22 cellular contexts compared by ENCODE assay signal in genomic region chr3:73687081-73688004, GRCh38.
DNase-seq lines count a peak whose midpoint lies in the region; ATAC-seq and TF ChIP-seq lines count a peak whose summit lies in the region.
"Had no signal": no experiment of that assay in that cellular context is flagged by ENCODE, and none has a peak within 500 bp of the region (broad histone marks: within the 10 kb centered on the region; RNA-seq: fewer than 3 reads in every experiment).

No MANE protein-coding gene starts in this region.

- H3K4me2 ChIP-seq in IMR-90 (ENCODE audit: low read depth, low read length) (peak overlapping the region; percentile 70), fibroblast of lung (ENCODE audit: extremely low read depth, insufficient read depth, low read length) (peak overlapping the region; percentile 52)

- H4K5ac ChIP-seq in IMR-90 (ENCODE audit: low read depth, low read length) = peak overlapping the region; percentile 96

- H2BK5ac ChIP-seq in IMR-90 (ENCODE audit: low read depth, low read length, poor library complexity, severe bottlenecking) = peak overlapping the region; percentile 70

- H3K79me1 ChIP-seq in IMR-90 (ENCODE audit: low read depth in 1 of 2, low read length in 2 of 2) = no peaks in the 10 kb centered on the region

- DNase-seq in AG08396 (ENCODE audit: low spot score) = peak; percentile 28
- DNase-seq in IMR-90 = peak; percentile 71
- peak in 1 of 2 donors; percentile 59 for DNase-seq in fibroblast of lung (ENCODE audit: low read depth in 2 of 2)
- no peak for DNase-seq in activated CD4-positive, alpha-beta memory T cell treated with anti-CD3 and anti-CD28 coated beads, Interleukin-2, amount 10 ng/mL, durations not matched to agents 7 days and 5 days
- no peak for DNase-seq in G401 (ENCODE audit: low spot score)
- DNase-seq in GOT3 (lab: John Stamatoyannopoulos, UW) = no peak
- DNase-seq: activated CD8-positive, alpha-beta memory T cell treated with anti-CD3 and anti-CD28 coated beads, Interleukin-2, amount 10 ng/mL, durations not matched to agents 7 days and 5 days; activated naive CD4-positive, alpha-beta T cell treated with anti-CD3 and anti-CD28 coated beads, Interleukin-2, amount 50 U/mL, for 16 hours; Karpas-422; mammary epithelial cell; naive B cell; NCI-H187; NCI-H748 treated with DMSO at 0.1 percent for 48 hours; stimulated activated CD4-positive, alpha-beta T cell treated with anti-CD3 and anti-CD28 coated beads, Interleukin-4, amount 100 ng/mL, for 4 hours; upper lobe of left lung had no signal

- H3K9ac ChIP-seq in IMR-90 (ENCODE audit: low read depth, low read length) (no peak overlapping the region), fibroblast of lung (ENCODE audit: insufficient read depth, low read length) (no peak overlapping the region)

- H3K27ac ChIP-seq in IMR-90 (ENCODE audit: insufficient read depth, low read length) = peak overlapping the region; percentile 80
- H3K27ac ChIP-seq in fibroblast of lung (ENCODE audit: insufficient read depth, low read length) = no peak overlapping the region
- H3K27ac ChIP-seq: ascending aorta, C4-2B, gastroesophageal sphincter, upper lobe of left lung had no signal

- peak overlapping the region; percentile 80 for H3K14ac ChIP-seq in IMR-90 (replicated peaks; ENCODE audit: low read depth, low read length)

- H3K36me3 Mint-ChIP-seq in nephron (ENCODE audit: low read depth) = no peaks in the 10 kb centered on the region
- H3K36me3 Mint-ChIP-seq in activated CD4-positive, alpha-beta memory T cell treated with anti-CD3 and anti-CD28 coated beads, Interleukin-2, amount 10 ng/mL, durations not matched to agents 7 days and 5 days (ENCODE audit: low read depth) = no peaks in the 10 kb centered on the region
- H3K36me3 Mint-ChIP-seq: activated CD8-positive, alpha-beta memory T cell treated with anti-CD3 and anti-CD28 coated beads, Interleukin-2, amount 10 ng/mL, durations not matched to agents 7 days and 5 days; naive B cell had no signal

- H3K4me1 Mint-ChIP-seq in nephron = peaks cover 39% of the 10 kb centered on the region
- H3K4me1 Mint-ChIP-seq in activated CD4-positive, alpha-beta memory T cell treated with anti-CD3 and anti-CD28 coated beads, Interleukin-2, amount 10 ng/mL, durations not matched to agents 7 days and 5 days = no peaks in the 10 kb centered on the region
- H3K4me1 Mint-ChIP-seq: activated CD8-positive, alpha-beta memory T cell treated with anti-CD3 and anti-CD28 coated beads, Interleukin-2, amount 10 ng/mL, durations not matched to agents 7 days and 5 days; naive B cell had no signal

- POLR2A ChIA-PET in IMR-90 (lab: Charles Lee; ENCODE audit: unreplicated experiment) = interaction anchor here (0.7 kb wide), 2 partner anchors 68 to 102 kb away, joined by 3 to 13 read pairs; no protein-coding TSS in a partner anchor
- POLR2A ChIA-PET in activated CD4-positive, alpha-beta memory T cell treated with anti-CD3 and anti-CD28 coated beads, Interleukin-2, amount 10 ng/mL, durations not matched to agents 7 days and 5 days (lab: Charles Lee) = no interaction called here

- peak overlapping the region; percentile 83 for H4K91ac ChIP-seq in IMR-90 (ENCODE audit: insufficient read depth, low read depth, low read length)

- H3K9me3 Mint-ChIP-seq in nephron = no peaks in the 10 kb centered on the region
- peaks cover 6% of the 10 kb centered on the region for H3K9me3 Mint-ChIP-seq in activated CD4-positive, alpha-beta memory T cell treated with anti-CD3 and anti-CD28 coated beads, Interleukin-2, amount 10 ng/mL, durations not matched to agents 7 days and 5 days

- peak overlapping the region; percentile 95 for H2BK20ac ChIP-seq in IMR-90 (ENCODE audit: low read depth, low read length)

- CTCF ChIA-PET in IMR-90 (lab: Yijun Ruan, JAX) = interaction anchor here (0.6 to 1.5 kb wide), 4 partner anchors 10 to 684 kb away, joined by 3 to 4 read pairs (median 3); no protein-coding TSS in a partner anchor
- CTCF ChIA-PET in activated CD4-positive, alpha-beta memory T cell treated with anti-CD3 and anti-CD28 coated beads, Interleukin-2, amount 10 ng/mL, durations not matched to agents 7 days and 5 days (lab: Charles Lee) = no interaction called here

- no TSS peak for BruUV-seq in IMR-90 (replicated peaks; lab: Mats Ljungman, UMichigan)

- peak overlapping the region; percentile 80 for H3K23ac ChIP-seq in IMR-90 (ENCODE audit: low read depth, low read length)

- H3K79me2 ChIP-seq in fibroblast of lung (ENCODE audit: control insufficient read depth, insufficient read depth, low read length) = no peaks in the 10 kb centered on the region

- H3K4me1 ChIP-seq in IMR-90 (ENCODE audit: control insufficient read depth, insufficient read depth, low read length) (peaks cover 11% of the 10 kb centered on the region), fibroblast of lung (ENCODE audit: control insufficient read depth, extremely low read depth, insufficient read depth, low read length) (peaks cover 3% of the 10 kb centered on the region)
- H3K4me1 ChIP-seq: ascending aorta, gastroesophageal sphincter, upper lobe of left lung had no signal

- intact Hi-C loops in IMR-90 (cut with micrococcal nuclease) = no loop called here

- H3K4me3 Mint-ChIP-seq in nephron = no peak overlapping the region
- H3K4me3 Mint-ChIP-seq in activated CD4-positive, alpha-beta memory T cell treated with anti-CD3 and anti-CD28 coated beads, Interleukin-2, amount 10 ng/mL, durations not matched to agents 7 days and 5 days = no peak overlapping the region
- H3K4me3 Mint-ChIP-seq: activated CD8-positive, alpha-beta memory T cell treated with anti-CD3 and anti-CD28 coated beads, Interleukin-2, amount 10 ng/mL, durations not matched to agents 7 days and 5 days; activated T-helper 1 cell treated with anti-CD3 and anti-CD28 coated beads, Interleukin-12 subunit alpha, Interleukin-12 subunit beta, Interleukin-2, Interleukin-4 antibody, amounts not matched to agents 30 ng/mL and 10 ng/mL and 1 ng/mL, durations not matched to agents 14 hours and 24 hours and 36 hours; naive B cell had no signal

- peak overlapping the region; percentile 71 for H3K4ac ChIP-seq in IMR-90 (ENCODE audit: low read depth, low read length)

- H3K27me3 ChIP-seq in IMR-90 (ENCODE audit: control insufficient read depth, insufficient read depth, low read length) (no peaks in the 10 kb centered on the region), fibroblast of lung (ENCODE audit: control insufficient read depth, insufficient read depth, low read length) (no peaks in the 10 kb centered on the region)
- H3K27me3 ChIP-seq: ascending aorta, gastroesophageal sphincter, upper lobe of left lung had no signal

- peak overlapping the region; percentile 59 to 78 for H4K8ac ChIP-seq in IMR-90 (ENCODE audit: low read depth in 2 of 2, low read length in 2 of 2)

- peaks cover 3% of the 10 kb centered on the region for H3K27me3 Mint-ChIP-seq in nephron (ENCODE audit: low read depth)
- H3K27me3 Mint-ChIP-seq in activated CD4-positive, alpha-beta memory T cell treated with anti-CD3 and anti-CD28 coated beads, Interleukin-2, amount 10 ng/mL, durations not matched to agents 7 days and 5 days = no peaks in the 10 kb centered on the region
- H3K27me3 Mint-ChIP-seq: activated CD8-positive, alpha-beta memory T cell treated with anti-CD3 and anti-CD28 coated beads, Interleukin-2, amount 10 ng/mL, durations not matched to agents 7 days and 5 days; naive B cell had no signal

- no peak overlapping the region for H2AK9ac ChIP-seq in IMR-90 (replicated peaks; ENCODE audit: low read depth, low read length, poor library complexity)

- peak overlapping the region; percentile 69 for H2AFZ ChIP-seq in IMR-90 (replicated peaks; ENCODE audit: low read length, poor library complexity)
- H2AFZ ChIP-seq in fibroblast of lung (ENCODE audit: low read length) = peak overlapping the region; percentile 40

- no peak for TF ChIP-seq RAD21 in IMR-90 (IDR thresholded peaks at IDR 0.05; ENCODE audit: low read length)

- H3K27ac Mint-ChIP-seq in nephron = peak overlapping the region; percentile 64 to 85 (median 71)
- no peak overlapping the region for H3K27ac Mint-ChIP-seq in activated CD4-positive, alpha-beta memory T cell treated with anti-CD3 and anti-CD28 coated beads, Interleukin-2, amount 10 ng/mL, durations not matched to agents 7 days and 5 days
- H3K27ac Mint-ChIP-seq: activated CD8-positive, alpha-beta memory T cell treated with anti-CD3 and anti-CD28 coated beads, Interleukin-2, amount 10 ng/mL, durations not matched to agents 7 days and 5 days; activated T-helper 1 cell treated with anti-CD3 and anti-CD28 coated beads, Interleukin-12 subunit alpha, Interleukin-12 subunit beta, Interleukin-2, Interleukin-4 antibody, amounts not matched to agents 30 ng/mL and 10 ng/mL and 1 ng/mL, durations not matched to agents 14 hours and 24 hours and 36 hours had no signal

- no peak for TF ChIP-seq POLR2A in IMR-90 (IDR thresholded peaks at IDR 0.05; ENCODE audit: low read depth, low read length)

- dilution Hi-C loops in IMR-90 (cut with HindIII; ENCODE audit: low sequenced_read_pairs, unreplicated experiment) = no loop called here

- H3K56ac ChIP-seq in IMR-90 (ENCODE audit: extremely low read depth, insufficient read depth, low read length) = peak overlapping the region; percentile 40

- peaks cover 3% of the 10 kb centered on the region for H3K9me1 ChIP-seq in IMR-90 (ENCODE audit: insufficient read depth, low read length)

- H3K9me3 ChIP-seq in IMR-90 (ENCODE audit: control insufficient read depth, insufficient read depth, low read length) (no peaks in the 10 kb centered on the region), fibroblast of lung (ENCODE audit: control insufficient read depth, insufficient read depth, low read depth, low read length) (no peaks in the 10 kb centered on the region)
- H3K9me3 ChIP-seq: ascending aorta, gastroesophageal sphincter, upper lobe of left lung had no signal

- H4K20me1 ChIP-seq in IMR-90 (ENCODE audit: insufficient read depth, low read length) = no peaks in the 10 kb centered on the region
- H4K20me1 ChIP-seq in fibroblast of lung (ENCODE audit: control insufficient read depth, extremely low read depth, insufficient read depth, low read length) = no peaks in the 10 kb centered on the region

- in situ Hi-C loops in IMR-90 (cut with MboI; ENCODE audit: low sequenced_read_pairs) = no loop called here
- in situ Hi-C loops in G401 (cut with HindIII; ENCODE audit: low sequenced_read_pairs) = no loop called here

- no CpG with 5 or more reads among the region's 6 CpGs for WGBS in IMR-90 (ENCODE audit: extremely low coverage in 2 of 2, insufficient read length in 1 of 2), 2 experiments

- peak overlapping the region; percentile 99 for H3K18ac ChIP-seq in IMR-90 (ENCODE audit: low read depth, low read length)

- H3K36me3 ChIP-seq in IMR-90 (ENCODE audit: control insufficient read depth, insufficient read depth, low read length) (no peaks in the 10 kb centered on the region), fibroblast of lung (ENCODE audit: control insufficient read depth, insufficient read depth, low read length) (no peaks in the 10 kb centered on the region)
- H3K36me3 ChIP-seq: ascending aorta, gastroesophageal sphincter, upper lobe of left lung had no signal

- H3K4me3 ChIP-seq in IMR-90 (ENCODE audit: insufficient read depth, low read depth, low read length) (no peak overlapping the region), fibroblast of lung (replicated peaks in 1 of 4; ENCODE audit: control extremely low read depth in 1 of 4, insufficient read depth in 1 of 4, low read depth in 3 of 4, low read length in 4 of 4) (no peak overlapping the region)
- H3K4me3 ChIP-seq: ascending aorta, gastroesophageal sphincter, upper lobe of left lung had no signal

- ATAC-seq in IMR-90 (ENCODE audit: low read depth) (peak; percentile 81), HG02938 (IDR thresholded peaks at IDR 0.05; ENCODE audit: unreplicated experiment) (no peak)
- ATAC-seq: activated CD8-positive, alpha-beta memory T cell treated with anti-CD3 and anti-CD28 coated beads, Interleukin-2, amount 10 ng/mL, durations not matched to agents 7 days and 5 days; gastroesophageal sphincter; Right ventricle myocardium inferior had no signal

- H2AK5ac ChIP-seq in IMR-90 (ENCODE audit: low read depth, low read length) = peak overlapping the region; percentile 77; the same call in 1 of the 2 replicates

- no peak for TF ChIP-seq CTCF in IMR-90 (conservative IDR thresholded peaks at IDR 0.05; ENCODE audit: low read depth, low read length)
- no peak for TF ChIP-seq CTCF in fibroblast of lung (conservative IDR thresholded peaks at IDR 0.05 in 1 of 2, IDR thresholded peaks at IDR 0.05 in 1 of 2; ENCODE audit: low read depth in 1 of 2, low read length in 2 of 2)
- no peak for TF ChIP-seq CTCF in nephron (IDR thresholded peaks at IDR 0.05; ENCODE audit: unreplicated experiment in 3 of 3)

- H2BK15ac ChIP-seq in IMR-90 (ENCODE audit: low read depth, low read length) = peak overlapping the region; percentile 83; the same call in 2 of the 3 replicates

- peak overlapping the region; percentile 90 for H2BK120ac ChIP-seq in IMR-90 (ENCODE audit: low read depth, low read length)

Comparison
In these comparisons a context has a peak if more than half of its experiments do, and no peak if none do; other contexts are left out.
1. DNase-seq: peak in AG08396 (single experiment) and IMR-90 (single experiment); none in activated CD4-positive, alpha-beta memory T cell treated with anti-CD3 and anti-CD28 coated beads, Interleukin-2, amount 10 ng/mL, durations not matched to agents 7 days and 5 days (single experiment), G401 (single experiment) and GOT3 (single experiment).